In the genomic region with DNA sequence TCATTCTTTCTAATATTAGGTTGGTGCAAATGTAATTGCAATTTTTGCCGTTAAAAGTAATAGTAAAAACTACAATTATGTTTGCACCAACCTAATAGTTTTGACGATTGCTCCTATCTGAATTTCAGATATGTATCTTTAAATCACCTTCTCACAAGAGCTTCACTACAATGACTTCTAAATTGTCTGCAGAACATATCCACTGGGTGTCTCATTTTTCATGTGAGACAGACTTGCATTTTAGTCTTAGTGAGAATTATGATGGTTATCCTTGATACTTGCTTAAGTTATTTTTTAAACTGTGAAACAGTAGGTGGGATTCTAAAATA, we compare ENCODE assay signal across 13 cellular contexts.
A peak's percentile ranks its signal among the peaks of the same experiment; 100 is the strongest.
DNase-seq lines count a peak whose midpoint lies in the region; ATAC-seq and TF ChIP-seq lines count a peak whose summit lies in the region.
"Had no signal": no experiment of that assay in that cellular context is flagged by ENCODE, and none has a peak within 500 bp of the region (broad histone marks: within the 10 kb centered on the region; RNA-seq: fewer than 3 reads in every experiment).

No MANE protein-coding gene starts in this region.

- H3K9me3 Mint-ChIP-seq in activated naive CD8-positive, alpha-beta T cell treated with anti-CD3 and anti-CD28 coated beads for 36 hours, result peaks cover 3% of the 10 kb centered on the region

- H3K36me3 ChIP-seq in A673 (ENCODE audit: insufficient read depth, low read length, poor library complexity, severe bottlenecking) (no peaks in the 10 kb centered on the region), colonic mucosa (no peaks in the 10 kb centered on the region)
- H3K36me3 ChIP-seq: right atrium auricular region had no signal

- TF ChIP-seq CTCF in A673 (conservative IDR thresholded peaks at IDR 0.05; ENCODE audit: low read depth, low read length) (no peak; the same call in 1 of the 2 replicates), colonic mucosa (IDR thresholded peaks at IDR 0.05) (no peak)

- ATAC-seq in GM18873 (IDR thresholded peaks at IDR 0.05; ENCODE audit: low FRiP score, unreplicated experiment) (peak; percentile 1), HG03095 (IDR thresholded peaks at IDR 0.05; ENCODE audit: unreplicated experiment) (peak; percentile 7), HG03280 (IDR thresholded peaks at IDR 0.05; ENCODE audit: unreplicated experiment) (no peak)

- no peak for DNase-seq in A673 (ENCODE audit: low spot score)
- no peak for DNase-seq in activated naive CD8-positive, alpha-beta T cell treated with anti-CD3 and anti-CD28 coated beads for 36 hours
- no peak for DNase-seq in NAMALWA (ENCODE audit: low spot score)
- no peak for DNase-seq in COLO829 (ENCODE audit: low spot score)
- no peak for DNase-seq in colonic mucosa
- DNase-seq: activated CD4-positive, CD25-positive, alpha-beta regulatory T cell treated with anti-CD3 and anti-CD28 coated beads, Interleukin-2, amount 50 U/mL, for 72 hours; foreskin melanocyte; NCI-H1092 treated with DMSO at 0.1 percent for 48 hours had no signal

- H3K4me1 Mint-ChIP-seq in activated naive CD8-positive, alpha-beta T cell treated with anti-CD3 and anti-CD28 coated beads for 36 hours, result peaks cover 72% of the 10 kb centered on the region

- intact Hi-C loops in A673 (cut with micrococcal nuclease; ENCODE audit: unreplicated experiment) (loop anchor here (5.0 kb wide), 1 partner anchor 79 kb away; no protein-coding TSS in a partner anchor), colonic mucosa (cut with DNase I) (no loop called here)

- H3K4me3 Mint-ChIP-seq in activated naive CD8-positive, alpha-beta T cell treated with anti-CD3 and anti-CD28 coated beads for 36 hours, result peak overlapping the region; percentile 49

- peak overlapping the region; percentile 18 for H3K4me3 ChIP-seq in A673 (ENCODE audit: low read depth, low read length, poor library complexity, severe bottlenecking)
- H3K4me3 ChIP-seq in colonic mucosa, result no peak overlapping the region
- H3K4me3 ChIP-seq: right atrium auricular region had no signal

- no TSS peak for BruUV-seq in A673 (replicated peaks; lab: Mats Ljungman, UMichigan)

- H3K9ac ChIP-seq in colonic mucosa (ENCODE audit: low read depth in 2 of 2, low read length in 2 of 2), result no peak overlapping the region

- H3K9me3 ChIP-seq in A673 (ENCODE audit: low read depth, low read length, poor library complexity, severe bottlenecking), result no peaks in the 10 kb centered on the region
- H3K9me3 ChIP-seq in colonic mucosa, result no peaks in the 10 kb centered on the region
- H3K9me3 ChIP-seq: right atrium auricular region had no signal

- POLR2A ChIA-PET in A673 (lab: Charles Lee; ENCODE audit: low non-redundant PET), result no interaction called here

- no peaks in the 10 kb centered on the region for H3K27me3 ChIP-seq in A673 (replicated peaks; ENCODE audit: insufficient read depth, low read depth, low read length, poor library complexity)
- H3K27me3 ChIP-seq in colonic mucosa, result no peaks in the 10 kb centered on the region
- H3K27me3 ChIP-seq: right atrium auricular region had no signal

- H3K27ac ChIP-seq in A673 (ENCODE audit: low read depth, low read length, poor library complexity, severe bottlenecking) (peak overlapping the region; percentile 49), colonic mucosa (no peak overlapping the region)
- H3K27ac ChIP-seq: right atrium auricular region had no signal

- no peaks in the 10 kb centered on the region for H3K27me3 Mint-ChIP-seq in activated naive CD8-positive, alpha-beta T cell treated with anti-CD3 and anti-CD28 coated beads for 36 hours
- H3K27me3 Mint-ChIP-seq: CD4-positive, CD25-positive, alpha-beta regulatory T cell had no signal

- H3K36me3 Mint-ChIP-seq in activated naive CD8-positive, alpha-beta T cell treated with anti-CD3 and anti-CD28 coated beads for 36 hours, result peaks cover 29% of the 10 kb centered on the region

- H3K4me1 ChIP-seq in A673 (ENCODE audit: insufficient read depth, low read length, poor library complexity, severe bottlenecking) (peaks cover 52% of the 10 kb centered on the region), colonic mucosa (peaks cover 6% of the 10 kb centered on the region)

- CTCF ChIA-PET in A673 (lab: Charles Lee), result no interaction called here

- peak overlapping the region; percentile 94 for H3K27ac Mint-ChIP-seq in activated naive CD8-positive, alpha-beta T cell treated with anti-CD3 and anti-CD28 coated beads for 36 hours
